Comparison of ENCODE assay signal across 13 cellular contexts in the genomic region with DNA sequence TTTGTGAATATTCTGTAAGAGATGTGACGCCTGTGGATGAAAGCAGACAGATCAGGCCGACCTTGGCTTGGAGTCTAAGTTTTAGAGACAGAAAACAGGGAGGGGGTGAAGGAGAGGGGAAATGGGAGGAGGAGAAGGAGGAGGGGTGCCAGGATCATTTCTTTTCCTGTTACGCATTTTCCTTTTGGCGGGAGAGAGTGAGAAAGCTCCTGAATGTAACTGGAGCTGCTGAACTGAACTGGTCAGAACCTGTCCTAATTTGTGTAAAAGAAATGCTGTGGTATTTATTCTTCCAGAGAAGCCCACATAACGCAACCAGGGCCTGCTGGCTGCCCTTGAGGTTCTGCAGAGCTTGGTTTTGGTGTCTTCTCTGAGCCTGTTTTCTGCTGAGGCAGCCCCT. TPM values are rescaled to one million over a fixed set of nuclear protein-coding genes. Genes with fewer than 3 reads are reported as not detected.
A peak's percentile ranks its signal among the peaks of the same experiment; 100 is the strongest.
DNase-seq lines count a peak whose midpoint lies in the region; ATAC-seq, FAIRE-seq and TF ChIP-seq lines count a peak whose summit lies in the region.
"Had no signal": no experiment of that assay in that cellular context is flagged by ENCODE, and none has a peak within 500 bp of the region (broad histone marks: within the 10 kb centered on the region; RNA-seq: fewer than 3 reads in every experiment).

No MANE protein-coding gene starts in this region.

- TF ChIP-seq POLR2A in HepG2 (IDR thresholded peaks at IDR 0.05; ENCODE audit: insufficient read depth in 1 of 2, low read depth in 2 of 2, low read length in 2 of 2) = no peak
- TF ChIP-seq POLR2A in stomach (IDR thresholded peaks at IDR 0.05) = no peak
- TF ChIP-seq POLR2A in erythroblast (IDR thresholded peaks at IDR 0.05; ENCODE audit: low read length) = no peak

- no peak for TF ChIP-seq RAD21 in HepG2 (CRISPR knock-in tag; IDR thresholded peaks at IDR 0.05)

- no TSS peak for BruUV-seq in HepG2 (replicated peaks; lab: Mats Ljungman, UMichigan)

- no peak for DNase-seq in NT2/D1 (ENCODE audit: low read depth, low spot score)
- DNase-seq in endodermal cell = no peak
- DNase-seq in HepG2 (ENCODE audit: low spot score) = no peak
- DNase-seq in stomach = no peak
- DNase-seq in activated naive CD4-positive, alpha-beta T cell treated with Interleukin-2 at 50 U/mL for 16 hours = no peak
- no peak for DNase-seq in NCI-H146 (lab: John Stamatoyannopoulos, UW)
- DNase-seq in WERI-Rb-1 = no peak
- DNase-seq in erythroblast (lab: John Stamatoyannopoulos, UW) = no peak
- DNase-seq: activated CD8-positive, alpha-beta memory T cell treated with anti-CD3 and anti-CD28 coated beads, Interleukin-2, amount 10 ng/mL, durations not matched to agents 7 days and 5 days; SIG-M5 had no signal

- CTCF ChIA-PET in HepG2 (lab: Yijun Ruan, JAX; ENCODE audit: low intra/inter-chr PET ratio, low total read pairs) = no interaction called here

- in situ Hi-C loops in HepG2 (cut with HindIII; ENCODE audit: extremely low pct_ligation_motif_present, low pct_unique_long_range_greater_than_20kb) = no loop called here

- WGBS in endodermal cell (ENCODE audit: insufficient coverage in 1 of 2, insufficient read length in 1 of 2), 2 experiments = 87 to 90% methylated on average over 4 to 5 of the region's 5 CpGs
- 95% methylated on average over 5 of the region's 5 CpGs for whole genome bisulfite sequencing in HepG2 (ENCODE audit: low lambda C conversion rate)
- 61 to 85% (median 72%) methylated on average over 5 of the region's 5 CpGs for WGBS in stomach, 5 donors

- POLR2A ChIA-PET in HepG2 (lab: Yijun Ruan, JAX) = no interaction called here

- no peak overlapping the region for H3K4me2 ChIP-seq in HepG2 (ENCODE audit: low read depth, low read length)

- no peak overlapping the region for H3K4me3 Mint-ChIP-seq in endodermal cell
- H3K4me3 Mint-ChIP-seq: activated CD8-positive, alpha-beta memory T cell treated with anti-CD3 and anti-CD28 coated beads, Interleukin-2, amount 10 ng/mL, durations not matched to agents 7 days and 5 days; B cell had no signal

- FAIRE-seq in HepG2 (lab: Jason Lieb, UNC) = no peak
- FAIRE-seq: GM12892, H54 had no signal

- H3K27me3 Mint-ChIP-seq in endodermal cell (ENCODE audit: insufficient read depth) = peaks cover 32% of the 10 kb centered on the region
- H3K27me3 Mint-ChIP-seq: B cell had no signal

- no peak overlapping the region for H3K4me3 ChIP-seq in NT2/D1 (ENCODE audit: insufficient read length, low read depth)
- no peak overlapping the region for H3K4me3 ChIP-seq in endodermal cell (ENCODE audit: low read length)
- H3K4me3 ChIP-seq in HepG2 (replicated peaks in 1 of 3; ENCODE audit: insufficient read depth in 1 of 3, low read depth in 2 of 3, low read length in 3 of 3) = no peak overlapping the region
- no peak overlapping the region for H3K4me3 ChIP-seq in stomach
- H3K4me3 ChIP-seq in WERI-Rb-1 (ENCODE audit: low read depth, low read length) = no peak overlapping the region

- H3K36me3 ChIP-seq in NT2/D1 (ENCODE audit: insufficient read depth, insufficient read length, low read length) (peaks cover 3% of the 10 kb centered on the region), endodermal cell (ENCODE audit: control insufficient read depth, insufficient read depth, low read length) (no peaks in the 10 kb centered on the region), HepG2 (replicated peaks in 1 of 2; ENCODE audit: control insufficient read depth in 1 of 2, insufficient read depth in 2 of 2, low read length in 2 of 2) (peaks cover 16 to 29% of the 10 kb centered on the region in 2 experiments; a peak in 4 of 5 replicates), stomach (no peaks in the 10 kb centered on the region), WERI-Rb-1 (no peaks in the 10 kb centered on the region)

- H3K9ac ChIP-seq in NT2/D1 (ENCODE audit: insufficient read length, low read depth) (peak overlapping the region; percentile 21), endodermal cell (ENCODE audit: extremely low read depth, low read length, poor library complexity, severe bottlenecking) (no peak overlapping the region), HepG2 (ENCODE audit: insufficient read depth, low read depth, low read length) (no peak overlapping the region)

- H3K9me3 ChIP-seq in NT2/D1 (ENCODE audit: insufficient read depth, low read length) (no peaks in the 10 kb centered on the region), endodermal cell (ENCODE audit: control insufficient read depth, low read length) (peaks cover 6% of the 10 kb centered on the region), HepG2 (ENCODE audit: low read length) (no peaks in the 10 kb centered on the region), stomach (no peaks in the 10 kb centered on the region), WERI-Rb-1 (ENCODE audit: severe bottlenecking) (no peaks in the 10 kb centered on the region)

- H3K27ac ChIP-seq in endodermal cell (ENCODE audit: low read depth, low read length) (no peak overlapping the region), HepG2 (ENCODE audit: extremely low read length, insufficient read depth, low read length) (no peak overlapping the region), stomach (peak overlapping the region in 4 of 5 donors; percentile 11 to 30 (median 20)), WERI-Rb-1 (no peak overlapping the region)

- H3K27ac Mint-ChIP-seq in endodermal cell = peak overlapping the region; percentile 44
- H3K27ac Mint-ChIP-seq: B cell had no signal

- no peak for ATAC-seq in HepG2
- ATAC-seq: activated CD8-positive, alpha-beta memory T cell treated with anti-CD3 and anti-CD28 coated beads, Interleukin-2, amount 10 ng/mL, durations not matched to agents 7 days and 5 days had no signal

- H4K20me1 ChIP-seq in HepG2 (ENCODE audit: insufficient read depth, low read length) = peaks cover 4% of the 10 kb centered on the region; the same call in 1 of the 2 replicates

- H3K27me3 ChIP-seq in NT2/D1 (ENCODE audit: insufficient read depth, insufficient read length) (no peaks in the 10 kb centered on the region), endodermal cell (ENCODE audit: control insufficient read depth, insufficient read depth, low read length, poor library complexity, severe bottlenecking) (no peaks in the 10 kb centered on the region), HepG2 (ENCODE audit: control insufficient read depth in 1 of 2, insufficient read depth in 2 of 2, low read length in 2 of 2) (no peaks in the 10 kb centered on the region), stomach (no peaks in the 10 kb centered on the region), WERI-Rb-1 (ENCODE audit: insufficient read depth, low read depth, severe bottlenecking) (no peaks in the 10 kb centered on the region)

- peaks cover 3% of the 10 kb centered on the region for H3K36me3 Mint-ChIP-seq in endodermal cell (ENCODE audit: low read depth)
- H3K36me3 Mint-ChIP-seq: activated CD8-positive, alpha-beta memory T cell treated with anti-CD3 and anti-CD28 coated beads, Interleukin-2, amount 10 ng/mL, durations not matched to agents 7 days and 5 days had no signal

- H3K4me1 ChIP-seq in NT2/D1 (ENCODE audit: insufficient read depth, insufficient read length) = no peaks in the 10 kb centered on the region
- H3K4me1 ChIP-seq in endodermal cell (ENCODE audit: control insufficient read depth, insufficient read depth, low read length) = peaks cover 16% of the 10 kb centered on the region
- H3K4me1 ChIP-seq in HepG2 (ENCODE audit: insufficient read depth, low read length) = peaks cover 77% of the 10 kb centered on the region
- H3K4me1 ChIP-seq in stomach = peaks cover 8 to 76% (median 53%) of the 10 kb centered on the region in 4 donors

- TF ChIP-seq CTCF in endodermal cell (conservative IDR thresholded peaks at IDR 0.05) = no peak
- TF ChIP-seq CTCF in HepG2 (CRISPR knock-in tag; IDR thresholded peaks at IDR 0.05) = no peak
- no peak for TF ChIP-seq CTCF in stomach (IDR thresholded peaks at IDR 0.05)
- no peak for TF ChIP-seq CTCF in WERI-Rb-1 (IDR thresholded peaks at IDR 0.05; ENCODE audit: low read depth, low read length)

- TF ChIP-seq EP300 in HepG2 (IDR thresholded peaks at IDR 0.05; ENCODE audit: low read depth in 2 of 2, low read length in 2 of 2) (no peak), HepG2 (CRISPR knock-in tag; IDR thresholded peaks at IDR 0.05; ENCODE audit: borderline replicate concordance) (no peak), stomach (IDR thresholded peaks at IDR 0.05) (no peak)

- intact Hi-C loops in HepG2 (cut with micrococcal nuclease; ENCODE audit: unreplicated experiment) (no loop called here), stomach (cut with DNase I; ENCODE audit: low total_unique reads) (no loop called here)

- peaks cover 89% of the 10 kb centered on the region for H3K79me2 ChIP-seq in HepG2 (ENCODE audit: insufficient read depth, low read length)

- no peak overlapping the region for H2AFZ ChIP-seq in HepG2 (ENCODE audit: low read length)

- H3K4me1 Mint-ChIP-seq in endodermal cell = peaks cover 48% of the 10 kb centered on the region
- H3K4me1 Mint-ChIP-seq: activated CD8-positive, alpha-beta memory T cell treated with anti-CD3 and anti-CD28 coated beads, Interleukin-2, amount 10 ng/mL, durations not matched to agents 7 days and 5 days had no signal

- H3K9me3 Mint-ChIP-seq in endodermal cell = peaks cover 4% of the 10 kb centered on the region

RNA-seq across cellular contexts. Expression of a gene that starts 41.9 kb away (rescaled TPM):
- total RNA-seq in endodermal cell = 10 to 100 TPM; 67.7 to 79.7 TPM
- polyA plus RNA-seq in endodermal cell (2013, experiment 1 of 2) = 40.1 TPM
- 44.5 TPM for polyA plus RNA-seq in endodermal cell (2013, experiment 2 of 2)
- total RNA-seq in HepG2 (2016; rRNA removed; fragmentation: Illumina TruSeq; extraction: Trizol) = 85.4 and 102 TPM in 2 replicates
- 31.3 and 33.8 TPM in 2 replicates for total RNA-seq in HepG2 (2016; cell fraction: cytosol; rRNA removed; fragmentation: Illumina TruSeq; extraction: Trizol; ENCODE audit: low read depth)
- 82.8 and 99.8 TPM in 2 replicates for total RNA-seq in HepG2 (2016; cell fraction: insoluble cytoplasmic fraction; rRNA removed; fragmentation: Illumina TruSeq; extraction: Trizol)
- 24.5 and 25.3 TPM in 2 replicates for total RNA-seq in HepG2 (2016; cell fraction: membrane; rRNA removed; fragmentation: Illumina TruSeq; extraction: Trizol)
- total RNA-seq in HepG2 (2016; cell fraction: nucleus; rRNA removed; fragmentation: Illumina TruSeq; extraction: Trizol) = 238 and 263 TPM in 2 replicates
- polyA plus RNA-seq in HepG2 (2011; rRNA removed) = 116 and 119 TPM in 2 replicates
- polyA plus RNA-seq in HepG2 (2011; cell fraction: cytosol; rRNA removed) = 80.3 and 114 TPM in 2 replicates
- 157 and 177 TPM in 2 replicates for polyA plus RNA-seq in HepG2 (2011; cell fraction: nucleus; rRNA removed)
- 163 and 168 TPM in 2 replicates for polyA plus RNA-seq in HepG2 (2012)
- polyA plus RNA-seq in HepG2 (2016; cell fraction: cytosol; fragmentation: Illumina TruSeq; extraction: Trizol; ENCODE audit: low read depth) = 1.2 and 1.7 TPM in 2 replicates
- 32.6 and 33.9 TPM in 2 replicates for polyA plus RNA-seq in HepG2 (2016; cell fraction: insoluble cytoplasmic fraction; fragmentation: Illumina TruSeq; extraction: Trizol; ENCODE audit: low read depth)
- polyA plus RNA-seq in HepG2 (2016; cell fraction: membrane; fragmentation: Illumina TruSeq; extraction: Trizol; ENCODE audit: low read depth) = 2.6 and 3.8 TPM in 2 replicates
- 41.1 and 45.1 TPM in 2 replicates for polyA plus RNA-seq in HepG2 (2016; cell fraction: nucleus; fragmentation: Illumina TruSeq; extraction: Trizol; ENCODE audit: insufficient read depth, low read depth)
- 15.6 and 209 TPM in 2 replicates for polyA minus RNA-seq in HepG2 (2011; rRNA and poly(A)+ RNA removed; ENCODE audit: low replicate concordance)
- polyA minus RNA-seq in HepG2 (2011; cell fraction: cytosol; rRNA and poly(A)+ RNA removed) = 248 and 267 TPM in 2 replicates
- polyA minus RNA-seq in HepG2 (2011; cell fraction: nucleus; rRNA and poly(A)+ RNA removed) = 1,476 and 1,554 TPM in 2 replicates
- total RNA-seq in stomach = 100 to 1,000 TPM in 4 of 5 donors, 10 to 100 TPM in 1; 60.3 to 218 (median 190) TPM
- 10 to 100 TPM in 2 of 3 donors, 1 to 10 TPM in 1; 5.4 to 16.0 (median 12.0) TPM for polyA plus RNA-seq in stomach

Comparison
In these comparisons a context has a peak if more than half of its experiments do, and no peak if none do; other contexts are left out.
1. H3K27ac ChIP-seq: peak in stomach (4 of 5); none in endodermal cell (single experiment), HepG2 (single experiment) and WERI-Rb-1 (single experiment).